ENCODE assay signal across 8 cellular contexts in the genomic region with DNA sequence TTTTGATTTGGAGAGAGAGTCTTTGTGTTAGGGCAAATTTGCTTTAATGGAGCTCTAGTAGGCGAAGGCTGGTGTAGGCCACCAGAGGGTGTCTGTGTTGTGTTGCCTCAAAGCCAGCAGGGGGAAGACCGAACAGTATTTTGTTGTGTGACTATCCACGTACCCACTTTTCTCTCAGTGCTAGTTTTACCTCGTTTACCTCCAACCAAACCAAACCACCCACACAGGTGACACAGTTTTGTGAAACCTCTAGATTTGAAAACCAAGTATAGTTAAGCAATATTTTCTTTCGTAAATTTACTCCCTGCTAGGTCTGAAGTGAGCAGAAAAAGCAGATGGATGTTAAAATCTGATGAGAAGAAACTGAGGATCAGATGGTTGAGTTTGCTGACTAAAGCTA. TPM values are rescaled to one million over a fixed set of nuclear protein-coding genes. Genes with fewer than 3 reads are reported as not detected.
A peak's percentile ranks its signal among the peaks of the same experiment; 100 is the strongest.
DNase-seq lines count a peak whose midpoint lies in the region; ATAC-seq and TF ChIP-seq lines count a peak whose summit lies in the region.

No MANE protein-coding gene starts in this region.

- H3K27me3 Mint-ChIP-seq in activated naive CD4-positive, alpha-beta T cell treated with anti-CD3 and anti-CD28 coated beads, Interleukin-2, amount 10 ng/mL, durations not matched to agents 7 days and 5 days, result no peaks in the 10 kb centered on the region

- TF ChIP-seq CTCF in parathyroid adenoma (IDR thresholded peaks at IDR 0.05) (peak; percentile 68), upper lobe of right lung (IDR thresholded peaks at IDR 0.05) (peak; percentile 75)

- H3K27ac ChIP-seq in parathyroid adenoma (peak overlapping the region; percentile 27), upper lobe of right lung (peak overlapping the region; percentile 47)

- peaks cover 17% of the 10 kb centered on the region for H3K36me3 Mint-ChIP-seq in activated naive CD4-positive, alpha-beta T cell treated with anti-CD3 and anti-CD28 coated beads, Interleukin-2, amount 10 ng/mL, durations not matched to agents 7 days and 5 days

- DNase-seq in Ammon's horn (ENCODE audit: low spot score) (peak; percentile 92), RKO (ENCODE audit: low spot score) (peak; percentile 78), glomerular visceral epithelial cell (ENCODE audit: extremely low spot score) (peak; percentile 65), upper lobe of right lung (no peak)
- peak; percentile 70 for DNase-seq in activated naive CD4-positive, alpha-beta T cell treated with anti-CD3 and anti-CD28 coated beads, Interleukin-2, amount 10 ng/mL, durations not matched to agents 7 days and 5 days

- TF ChIP-seq RAD21 in Ishikawa (IDR thresholded peaks at IDR 0.05; ENCODE audit: low read depth), result peak; percentile 82

- H3K9me3 ChIP-seq in parathyroid adenoma (ENCODE audit: control insufficient read depth, low read length) (no peaks in the 10 kb centered on the region), upper lobe of right lung (no peaks in the 10 kb centered on the region)

- peaks cover 5% of the 10 kb centered on the region for H3K4me1 ChIP-seq in parathyroid adenoma
- H3K4me1 ChIP-seq in upper lobe of right lung, result peaks cover 19% of the 10 kb centered on the region

- H3K27me3 ChIP-seq in parathyroid adenoma (ENCODE audit: control insufficient read depth, insufficient read depth, low read length), result no peaks in the 10 kb centered on the region
- H3K27me3 ChIP-seq in upper lobe of right lung, result no peaks in the 10 kb centered on the region

- peaks cover 10% of the 10 kb centered on the region for H3K4me1 Mint-ChIP-seq in activated naive CD4-positive, alpha-beta T cell treated with anti-CD3 and anti-CD28 coated beads, Interleukin-2, amount 10 ng/mL, durations not matched to agents 7 days and 5 days

- H3K36me3 ChIP-seq in parathyroid adenoma (ENCODE audit: control insufficient read depth, insufficient read depth, low read length) (no peaks in the 10 kb centered on the region), upper lobe of right lung (peaks cover 53% of the 10 kb centered on the region)

- H3K9me3 Mint-ChIP-seq in activated naive CD4-positive, alpha-beta T cell treated with anti-CD3 and anti-CD28 coated beads, Interleukin-2, amount 10 ng/mL, durations not matched to agents 7 days and 5 days, result no peaks in the 10 kb centered on the region

- H2AFZ ChIP-seq in parathyroid adenoma, result peak overlapping the region; percentile 36

- H3K4me3 Mint-ChIP-seq in activated naive CD4-positive, alpha-beta T cell treated with anti-CD3 and anti-CD28 coated beads, Interleukin-2, amount 10 ng/mL, durations not matched to agents 7 days and 5 days, result no peak overlapping the region

- intact Hi-C loops in upper lobe of right lung (cut with DNase I), result loop anchor here (10.0 kb wide), 1 partner anchor 71 kb away; no protein-coding TSS in a partner anchor

- H3K4me3 ChIP-seq in parathyroid adenoma (ENCODE audit: low read depth, low read length) (no peak overlapping the region), upper lobe of right lung (no peak overlapping the region)

- peak overlapping the region; percentile 50 for H3K27ac Mint-ChIP-seq in activated naive CD4-positive, alpha-beta T cell treated with anti-CD3 and anti-CD28 coated beads, Interleukin-2, amount 10 ng/mL, durations not matched to agents 7 days and 5 days

- H3K79me2 ChIP-seq in parathyroid adenoma, result no peaks in the 10 kb centered on the region

- H3K4me2 ChIP-seq in parathyroid adenoma (ENCODE audit: low read length), result peak overlapping the region; percentile 26

- CTCF ChIA-PET in activated naive CD4-positive, alpha-beta T cell treated with anti-CD3 and anti-CD28 coated beads, Interleukin-2, amount 10 ng/mL, durations not matched to agents 7 days and 5 days (lab: Charles Lee), result interaction anchor here (0.6 to 4.4 kb wide), 29 partner anchors 8 to 214 kb away, joined by 3 to 95 read pairs (median 4); a partner anchor contains a TSS

- peak; percentile 68 for ATAC-seq in GM19043 (IDR thresholded peaks at IDR 0.05; ENCODE audit: low read depth, unreplicated experiment)
- ATAC-seq in upper lobe of right lung, result peak; percentile 94

- TF ChIP-seq EP300 in Ishikawa (IDR thresholded peaks at IDR 0.05; ENCODE audit: borderline replicate concordance), result no peak

- no peak overlapping the region for H3K9ac ChIP-seq in parathyroid adenoma

TF ChIP-seq in Ishikawa, 13 proteins besides CTCF, POLR2A, EP300 and RAD21:
- no peak for TF ChIP-seq FOXM1 (IDR thresholded peaks at IDR 0.05; ENCODE audit: borderline replicate concordance, low read depth)
- TF ChIP-seq YY1 (IDR thresholded peaks at IDR 0.05; ENCODE audit: low read depth), result no peak
- TF ChIP-seq, protein P1, sequence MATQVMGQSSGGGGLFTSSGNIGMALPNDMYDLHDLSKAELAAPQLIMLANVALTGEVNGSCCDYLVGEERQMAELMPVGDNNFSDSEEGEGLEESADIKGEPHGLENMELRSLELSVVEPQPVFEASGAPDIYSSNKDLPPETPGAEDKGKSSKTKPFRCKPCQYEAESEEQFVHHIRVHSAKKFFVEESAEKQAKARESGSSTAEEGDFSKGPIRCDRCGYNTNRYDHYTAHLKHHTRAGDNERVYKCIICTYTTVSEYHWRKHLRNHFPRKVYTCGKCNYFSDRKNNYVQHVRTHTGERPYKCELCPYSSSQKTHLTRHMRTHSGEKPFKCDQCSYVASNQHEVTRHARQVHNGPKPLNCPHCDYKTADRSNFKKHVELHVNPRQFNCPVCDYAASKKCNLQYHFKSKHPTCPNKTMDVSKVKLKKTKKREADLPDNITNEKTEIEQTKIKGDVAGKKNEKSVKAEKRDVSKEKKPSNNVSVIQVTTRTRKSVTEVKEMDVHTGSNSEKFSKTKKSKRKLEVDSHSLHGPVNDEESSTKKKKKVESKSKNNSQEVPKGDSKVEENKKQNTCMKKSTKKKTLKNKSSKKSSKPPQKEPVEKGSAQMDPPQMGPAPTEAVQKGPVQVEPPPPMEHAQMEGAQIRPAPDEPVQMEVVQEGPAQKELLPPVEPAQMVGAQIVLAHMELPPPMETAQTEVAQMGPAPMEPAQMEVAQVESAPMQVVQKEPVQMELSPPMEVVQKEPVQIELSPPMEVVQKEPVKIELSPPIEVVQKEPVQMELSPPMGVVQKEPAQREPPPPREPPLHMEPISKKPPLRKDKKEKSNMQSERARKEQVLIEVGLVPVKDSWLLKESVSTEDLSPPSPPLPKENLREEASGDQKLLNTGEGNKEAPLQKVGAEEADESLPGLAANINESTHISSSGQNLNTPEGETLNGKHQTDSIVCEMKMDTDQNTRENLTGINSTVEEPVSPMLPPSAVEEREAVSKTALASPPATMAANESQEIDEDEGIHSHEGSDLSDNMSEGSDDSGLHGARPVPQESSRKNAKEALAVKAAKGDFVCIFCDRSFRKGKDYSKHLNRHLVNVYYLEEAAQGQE (IDR thresholded peaks at IDR 0.05; ENCODE audit: low read depth), result no peak
- no peak for TF ChIP-seq EGR1 (IDR thresholded peaks at IDR 0.05)
- TF ChIP-seq TEAD4 (IDR thresholded peaks at IDR 0.05), result no peak
- TF ChIP-seq NFIC (IDR thresholded peaks at IDR 0.05), result no peak
- no peak for TF ChIP-seq CEBPB (IDR thresholded peaks at IDR 0.05)
- TF ChIP-seq, protein P2, sequence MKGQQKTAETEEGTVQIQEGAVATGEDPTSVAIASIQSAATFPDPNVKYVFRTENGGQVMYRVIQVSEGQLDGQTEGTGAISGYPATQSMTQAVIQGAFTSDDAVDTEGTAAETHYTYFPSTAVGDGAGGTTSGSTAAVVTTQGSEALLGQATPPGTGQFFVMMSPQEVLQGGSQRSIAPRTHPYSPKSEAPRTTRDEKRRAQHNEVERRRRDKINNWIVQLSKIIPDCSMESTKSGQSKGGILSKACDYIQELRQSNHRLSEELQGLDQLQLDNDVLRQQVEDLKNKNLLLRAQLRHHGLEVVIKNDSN (IDR thresholded peaks at IDR 0.05), result no peak
- TF ChIP-seq TAF1 (IDR thresholded peaks at IDR 0.05; ENCODE audit: low read depth), result no peak
- TF ChIP-seq, protein P3, sequence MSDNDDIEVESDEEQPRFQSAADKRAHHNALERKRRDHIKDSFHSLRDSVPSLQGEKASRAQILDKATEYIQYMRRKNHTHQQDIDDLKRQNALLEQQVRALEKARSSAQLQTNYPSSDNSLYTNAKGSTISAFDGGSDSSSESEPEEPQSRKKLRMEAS (IDR thresholded peaks at IDR 0.05), result no peak
- no peak for TF ChIP-seq TCF12 (IDR thresholded peaks at IDR 0.05; ENCODE audit: low read depth)
- TF ChIP-seq CREB1 (IDR thresholded peaks at IDR 0.05; ENCODE audit: low read depth), result no peak
- TF ChIP-seq ZBTB7A (IDR thresholded peaks at IDR 0.05; ENCODE audit: low read depth), result no peak
TF ChIP-seq in Ishikawa: peak in this region for 0.

RNA-seq across cellular contexts. Expression of a gene that starts 36.3 kb away (rescaled TPM):
- not detected for total RNA-seq in upper lobe of right lung

RNA-seq across cellular contexts. Expression of a gene that starts 42.5 kb away (rescaled TPM):
- 33.1 TPM for total RNA-seq in upper lobe of right lung

RNA-seq across cellular contexts. Expression of a gene that starts 44.3 kb away (rescaled TPM):
- 22.3 TPM for total RNA-seq in upper lobe of right lung
